In genomic region chr18:48446582-48447225, GRCh38 we compare ENCODE assay signal across 8 cellular contexts. TPM values are rescaled to one million over a fixed set of nuclear protein-coding genes. Genes with fewer than 3 reads are reported as not detected.
DNase-seq lines count a peak whose midpoint lies in the region; ATAC-seq, FAIRE-seq and TF ChIP-seq lines count a peak whose summit lies in the region.

No MANE protein-coding gene starts in this region.

- H3K9me3 ChIP-seq in DND-41 (ENCODE audit: insufficient read depth, low read length, severe bottlenecking) (no peaks in the 10 kb centered on the region), kidney (ENCODE audit: control insufficient read depth in 1 of 2, low read length in 2 of 2) (no peaks in the 10 kb centered on the region)

- H3K4me1 ChIP-seq in DND-41 (ENCODE audit: insufficient read depth, low read length): no peaks in the 10 kb centered on the region
- H3K4me1 ChIP-seq in kidney (ENCODE audit: control insufficient read depth in 1 of 2, insufficient read depth in 1 of 2, low read depth in 1 of 2, low read length in 2 of 2): peaks cover 5% of the 10 kb centered on the region in 2 donors

- no peaks in the 10 kb centered on the region for H3K79me2 ChIP-seq in DND-41 (ENCODE audit: insufficient read depth, low read length)

- TF ChIP-seq CTCF in DND-41 (IDR thresholded peaks at IDR 0.05; ENCODE audit: borderline replicate concordance, extremely low read depth, low read length, poor library complexity, severe bottlenecking) (peak; percentile 82), cardiac fibroblast (IDR thresholded peaks at IDR 0.05; ENCODE audit: low read depth, low read length) (peak; percentile 98), kidney (IDR thresholded peaks at IDR 0.05; ENCODE audit: borderline replicate concordance, extremely low read depth, insufficient read depth) (peak; percentile 74)

- intact Hi-C loops in kidney (cut with DNase I): loop anchor here (5.0 kb wide), 1 partner anchor 414 kb away; no protein-coding TSS in a partner anchor

- peaks cover 47% of the 10 kb centered on the region for H3K27me3 ChIP-seq in DND-41 (ENCODE audit: insufficient read depth, low read length, poor library complexity)

- H3K27ac ChIP-seq in DND-41 (ENCODE audit: low read length) (no peak overlapping the region), kidney (ENCODE audit: low read depth in 2 of 2, low read length in 2 of 2) (no peak overlapping the region)

- peak; percentile 67 for DNase-seq in DND-41
- DNase-seq in NCI-H345 treated with DMSO at 0.1 percent for 48 hours (lab: John Stamatoyannopoulos, UW; ENCODE audit: unreplicated experiment): peak; percentile 63
- DNase-seq in activated CD4-positive, CD25-positive, alpha-beta regulatory T cell (lab: John Stamatoyannopoulos, UW): peak; percentile 3 to 17 (median 12)
- DNase-seq in cardiac fibroblast (ENCODE audit: low read depth in 2 of 2): peak; percentile 79 to 85
- peak; percentile 95 for DNase-seq in kidney
- peak; percentile 47 to 64 for DNase-seq in stimulated activated CD4-positive, alpha-beta T cell treated with anti-CD3 and anti-CD28 coated beads, Interleukin-1b, Interleukin-23, amount 100 ng/mL, for 4 hours (ENCODE audit: low read depth in 2 of 2)

- H3K36me3 ChIP-seq in DND-41 (ENCODE audit: insufficient read depth, low read length) (no peaks in the 10 kb centered on the region), kidney (ENCODE audit: control insufficient read depth in 1 of 2, insufficient read depth in 2 of 2, low read length in 2 of 2) (no peaks in the 10 kb centered on the region)

- ATAC-seq in DND-41 (ENCODE audit: insufficient read depth, low read depth): peak; percentile 85
- peak; percentile 84 for ATAC-seq in HG02885 (IDR thresholded peaks at IDR 0.05; ENCODE audit: poor library complexity, unreplicated experiment)
- ATAC-seq in GM19397 (IDR thresholded peaks at IDR 0.05; ENCODE audit: unreplicated experiment): no peak

- H3K4me3 ChIP-seq in DND-41 (ENCODE audit: low read depth in 1 of 2, low read length in 2 of 2): no peak overlapping the region
- no peak overlapping the region for H3K4me3 ChIP-seq in cardiac fibroblast (replicated peaks in 1 of 2; ENCODE audit: low read depth in 2 of 2, low read length in 2 of 2)
- no peak overlapping the region for H3K4me3 ChIP-seq in kidney (ENCODE audit: low read length in 2 of 2)

- H3K9ac ChIP-seq in DND-41 (ENCODE audit: low read depth, low read length) (no peak overlapping the region), kidney (ENCODE audit: low read length in 2 of 2) (no peak overlapping the region)

- no peak for FAIRE-seq in kidney (lab: Jason Lieb, UNC)

- H2AFZ ChIP-seq in DND-41 (ENCODE audit: low read depth, low read length): no peak overlapping the region

- H3K4me2 ChIP-seq in DND-41 (ENCODE audit: insufficient read depth, low read length): no peak overlapping the region

- peaks cover 9% of the 10 kb centered on the region for H4K20me1 ChIP-seq in DND-41 (ENCODE audit: insufficient read depth, low read length)

RNA-seq across cellular contexts. Expression of gene ZBTB7C, which starts 37.5 kb away (rescaled TPM):
- 13.8 TPM for total RNA-seq in kidney
- 1.8 TPM for polyA plus RNA-seq in kidney (ENCODE audit: insufficient read depth, low read depth, low replicate concordance)

Comparison
In these comparisons a context has a peak if more than half of its experiments do, and no peak if none do; other contexts are left out.
1. DNase-seq: peak in every context shown above with its lines; median percentile 95 in kidney; 82 in cardiac fibroblast; 67 in DND-41; 63 in NCI-H345 treated with DMSO at 0.1 percent for 48 hours; 56 in stimulated activated CD4-positive, alpha-beta T cell treated with anti-CD3 and anti-CD28 coated beads, Interleukin-1b, Interleukin-23, amount 100 ng/mL, for 4 hours; 12 in activated CD4-positive, CD25-positive, alpha-beta regulatory T cell.